16 cellular contexts compared by ENCODE assay signal in genomic region chr19:23509686-23510450, GRCh38.
"Had no signal": no experiment of that assay in that cellular context is flagged by ENCODE, and none has a peak within 500 bp of the region (broad histone marks: within the 10 kb centered on the region; RNA-seq: fewer than 3 reads in every experiment).

No MANE protein-coding gene starts in this region.

- H3K9me3 ChIP-seq: pancreas, thyroid gland had no signal

- H3K36me3 ChIP-seq: left lung, pancreas, thyroid gland had no signal

- ATAC-seq: activated naive CD8-positive, alpha-beta T cell treated with anti-CD3 and anti-CD28 coated beads, Interleukin-2, amount 50 U/mL, for 24 hours; left lung; naive thymus-derived CD8-positive, alpha-beta T cell; pancreas; stimulated activated memory B cell treated with anti-CD40 and anti-IgM and Interleukin-4, amounts not matched to agents 10 μg/mL and 1 μg/mL and 100 μg/mL, for 72 hours had no signal

- FAIRE-seq: frontal cortex, islet of Langerhans, pancreas, urothelium cell line had no signal

- H3K4me3 ChIP-seq: left lung, pancreas, thyroid gland had no signal

- H3K27me3 ChIP-seq: left lung, pancreas, thyroid gland had no signal

- H3K4me1 ChIP-seq: left lung, pancreas, thyroid gland had no signal

- H3K27ac ChIP-seq: left lung, pancreas, thyroid gland, VCaP had no signal

- DNase-seq: activated CD4-positive, alpha-beta T cell treated with anti-CD3 and anti-CD28 coated beads for 1 hour; activated CD4-positive, alpha-beta T cell treated with anti-CD3 and anti-CD28 coated beads, Interleukin-2, amount 50 U/mL, for 4 hours; activated naive CD4-positive, alpha-beta T cell treated with anti-CD3 and anti-CD28 coated beads for 36 hours; activated naive CD8-positive, alpha-beta T cell treated with anti-CD3 and anti-CD28 coated beads, Interleukin-2, amount 50 U/mL, for 24 hours; aorta; effector memory CD4-positive, alpha-beta T cell; left lung; mesenchymal stem cell; naive thymus-derived CD8-positive, alpha-beta T cell; pancreas; thyroid gland had no signal
